In genomic region chr11:57527056-57527631, GRCh38 we compare ENCODE assay signal across 9 cellular contexts. TPM values are rescaled to one million over a fixed set of nuclear protein-coding genes. Genes with fewer than 3 reads are reported as not detected.
DNase-seq lines count a peak whose midpoint lies in the region; ATAC-seq, FAIRE-seq and TF ChIP-seq lines count a peak whose summit lies in the region.
"Had no signal": no experiment of that assay in that cellular context is flagged by ENCODE, and none has a peak within 500 bp of the region (broad histone marks: within the 10 kb centered on the region; RNA-seq: fewer than 3 reads in every experiment).

No MANE protein-coding gene starts in this region.

- TF ChIP-seq EP300 in A549 (IDR thresholded peaks at IDR 0.05) = no peak

- TF ChIP-seq CTCF in A549 (IDR thresholded peaks at IDR 0.05) = peak; percentile 96
- peak; percentile 77 for TF ChIP-seq CTCF in GM12875 (IDR thresholded peaks at IDR 0.05; ENCODE audit: borderline replicate concordance, insufficient read depth, low read depth, low read length)
- peak; percentile 99 for TF ChIP-seq CTCF in endodermal cell (conservative IDR thresholded peaks at IDR 0.05)

- POLR2A ChIA-PET in A549 (lab: Yijun Ruan, JAX) = interaction anchor here (1.3 to 1.5 kb wide), 2 partner anchors 34 to 171 kb away, joined by 3 to 5 read pairs; no protein-coding TSS in a partner anchor
- POLR2A ChIA-PET in activated CD8-positive, alpha-beta T cell treated with anti-CD3 and anti-CD28 coated beads, Interleukin-2, amount 10 ng/mL, durations not matched to agents 7 days and 5 days (lab: Charles Lee) = interaction anchor here (1.1 to 6.7 kb wide), 3 partner anchors 12 to 113 kb away, joined by 3 to 47 read pairs (median 7); partner anchors contain the start of gene SLC43A1

- no peak overlapping the region for H3K27ac ChIP-seq in A549
- H3K27ac ChIP-seq in endodermal cell (ENCODE audit: low read depth, low read length) = no peak overlapping the region

- H3K9me3 ChIP-seq in A549 (no peaks in the 10 kb centered on the region), endodermal cell (ENCODE audit: control insufficient read depth, low read length) (peaks cover 5% of the 10 kb centered on the region)

- no peak for FAIRE-seq in A549 (lab: Jason Lieb, UNC)

- no peaks in the 10 kb centered on the region for H3K27me3 Mint-ChIP-seq in activated CD8-positive, alpha-beta T cell treated with anti-CD3 and anti-CD28 coated beads, Interleukin-2, amount 10 ng/mL, durations not matched to agents 7 days and 5 days (ENCODE audit: low read depth)
- H3K27me3 Mint-ChIP-seq in endodermal cell (ENCODE audit: insufficient read depth) = no peaks in the 10 kb centered on the region

- peaks cover 42% of the 10 kb centered on the region for H3K4me1 Mint-ChIP-seq in activated CD8-positive, alpha-beta T cell treated with anti-CD3 and anti-CD28 coated beads, Interleukin-2, amount 10 ng/mL, durations not matched to agents 7 days and 5 days (ENCODE audit: low read depth)
- H3K4me1 Mint-ChIP-seq in endodermal cell = peaks cover 16% of the 10 kb centered on the region
- peaks cover 34% of the 10 kb centered on the region for H3K4me1 Mint-ChIP-seq in stimulated activated effector memory CD8-positive, alpha-beta T cell treated with anti-CD3 and anti-CD28 coated beads, Interleukin-12 subunit alpha, Interleukin-12 subunit beta, amount 100 ng/mL, for 72 hours

- no peak overlapping the region for H3K4me2 ChIP-seq in A549

- CTCF ChIA-PET in A549 (lab: Yijun Ruan, JAX) = interaction anchor here (0.7 to 11.3 kb wide), 55 partner anchors 9 to 994 kb away, joined by 3 to 299 read pairs (median 5); partner anchors contain the start of genes P2RX3, RTN4RL2, SLC43A1 and SMTNL1
- CTCF ChIA-PET in activated CD8-positive, alpha-beta T cell treated with anti-CD3 and anti-CD28 coated beads, Interleukin-2, amount 10 ng/mL, durations not matched to agents 7 days and 5 days (lab: Charles Lee) = interaction anchor here (0.6 to 10.9 kb wide), 45 partner anchors 9 to 274 kb away, joined by 3 to 484 read pairs (median 5); partner anchors contain the start of genes RTN4RL2, SLC43A1, SLC43A3 and SSRP1

- H3K4me3 Mint-ChIP-seq in activated CD8-positive, alpha-beta T cell treated with anti-CD3 and anti-CD28 coated beads, Interleukin-2, amount 10 ng/mL, durations not matched to agents 7 days and 5 days = no peak overlapping the region
- H3K4me3 Mint-ChIP-seq in endodermal cell = no peak overlapping the region
- no peak overlapping the region for H3K4me3 Mint-ChIP-seq in stimulated activated effector memory CD8-positive, alpha-beta T cell treated with anti-CD3 and anti-CD28 coated beads, Interleukin-12 subunit alpha, Interleukin-12 subunit beta, amount 100 ng/mL, for 72 hours

- H3K36me3 Mint-ChIP-seq in activated CD8-positive, alpha-beta T cell treated with anti-CD3 and anti-CD28 coated beads, Interleukin-2, amount 10 ng/mL, durations not matched to agents 7 days and 5 days (ENCODE audit: low read depth) = peaks cover 35% of the 10 kb centered on the region
- H3K36me3 Mint-ChIP-seq in endodermal cell (ENCODE audit: low read depth) = peaks cover 14% of the 10 kb centered on the region
- H3K36me3 Mint-ChIP-seq in stimulated activated effector memory CD8-positive, alpha-beta T cell treated with anti-CD3 and anti-CD28 coated beads, Interleukin-12 subunit alpha, Interleukin-12 subunit beta, amount 100 ng/mL, for 72 hours = peaks cover 31% of the 10 kb centered on the region

- H3K4me3 ChIP-seq in A549 (no peak overlapping the region), GM12875 (ENCODE audit: low read depth, low read length) (no peak overlapping the region), endodermal cell (ENCODE audit: low read length) (no peak overlapping the region)

- DNase-seq in A549 (ENCODE audit: low read depth in 1 of 2, low spot score in 1 of 2) (peak; percentile 46 to 64), NCI-H69 (lab: John Stamatoyannopoulos, UW) (peak; percentile 73), endodermal cell (peak; percentile 92), mucosa of gallbladder (ENCODE audit: low spot score) (peak; percentile 78), mesenteric fat pad (ENCODE audit: low spot score) (no peak)
- peak; percentile 84 for DNase-seq in activated CD8-positive, alpha-beta T cell treated with anti-CD3 and anti-CD28 coated beads, Interleukin-2, amount 10 ng/mL, durations not matched to agents 7 days and 5 days
- peak; percentile 60 to 86 for DNase-seq in stimulated activated effector memory CD8-positive, alpha-beta T cell treated with anti-CD3 and anti-CD28 coated beads, Interleukin-12 subunit alpha, Interleukin-12 subunit beta, amount 100 ng/mL, for 72 hours (ENCODE audit: low spot score in 2 of 2)

- no peak for TF ChIP-seq POLR2A in A549 (IDR thresholded peaks at IDR 0.05; ENCODE audit: low read length)

- H3K4me1 ChIP-seq in A549 = peaks cover 12% of the 10 kb centered on the region
- peaks cover 10% of the 10 kb centered on the region for H3K4me1 ChIP-seq in endodermal cell (ENCODE audit: control insufficient read depth, insufficient read depth, low read length)

- H3K9me3 Mint-ChIP-seq in activated CD8-positive, alpha-beta T cell treated with anti-CD3 and anti-CD28 coated beads, Interleukin-2, amount 10 ng/mL, durations not matched to agents 7 days and 5 days (ENCODE audit: insufficient read depth) = no peaks in the 10 kb centered on the region
- H3K9me3 Mint-ChIP-seq in endodermal cell = no peaks in the 10 kb centered on the region
- no peaks in the 10 kb centered on the region for H3K9me3 Mint-ChIP-seq in stimulated activated effector memory CD8-positive, alpha-beta T cell treated with anti-CD3 and anti-CD28 coated beads, Interleukin-12 subunit alpha, Interleukin-12 subunit beta, amount 100 ng/mL, for 72 hours

- WGBS in A549 (ENCODE audit: missing lambda C conversion rate) = 22% methylated on average over 7 of the region's 7 CpGs
- WGBS in endodermal cell (ENCODE audit: insufficient coverage in 1 of 2, insufficient read length in 1 of 2), 2 experiments = 27 to 29% methylated on average over 6 to 7 of the region's 7 CpGs

- peak in 1 of 2 experiments; percentile 36; a peak in 3 of 6 replicates for ATAC-seq in A549
- no peak for ATAC-seq in activated CD8-positive, alpha-beta T cell treated with anti-CD3 and anti-CD28 coated beads, Interleukin-2, amount 10 ng/mL, durations not matched to agents 7 days and 5 days
- ATAC-seq in stimulated activated effector memory CD8-positive, alpha-beta T cell treated with anti-CD3 and anti-CD28 coated beads, Interleukin-12 subunit alpha, Interleukin-12 subunit beta, amount 100 ng/mL, for 72 hours = no peak

- H3K9ac ChIP-seq in endodermal cell (ENCODE audit: extremely low read depth, low read length, poor library complexity, severe bottlenecking) = no peak overlapping the region

- peaks cover 18% of the 10 kb centered on the region for H3K36me3 ChIP-seq in endodermal cell (ENCODE audit: control insufficient read depth, insufficient read depth, low read length)

- H3K27me3 ChIP-seq in endodermal cell (ENCODE audit: control insufficient read depth, insufficient read depth, low read length, poor library complexity, severe bottlenecking) = no peaks in the 10 kb centered on the region

- TF ChIP-seq RAD21 in A549 (conservative IDR thresholded peaks at IDR 0.05 in 1 of 2, IDR thresholded peaks at IDR 0.05 in 1 of 2) = peak; percentile 90 to 92

- H3K27ac Mint-ChIP-seq in activated CD8-positive, alpha-beta T cell treated with anti-CD3 and anti-CD28 coated beads, Interleukin-2, amount 10 ng/mL, durations not matched to agents 7 days and 5 days = peak overlapping the region; percentile 54
- peak overlapping the region; percentile 67 for H3K27ac Mint-ChIP-seq in endodermal cell
- no peak overlapping the region for H3K27ac Mint-ChIP-seq in stimulated activated effector memory CD8-positive, alpha-beta T cell treated with anti-CD3 and anti-CD28 coated beads, Interleukin-12 subunit alpha, Interleukin-12 subunit beta, amount 100 ng/mL, for 72 hours

RNA-seq across cellular contexts. Expression of gene TIMM10, which starts 3.4 kb away (rescaled TPM):
- polyA plus RNA-seq in A549 (2011; rRNA removed) = 248 and 249 TPM in 2 replicates
- polyA plus RNA-seq in A549 (2012; cell fraction: cytosol; rRNA removed) = 322 and 442 TPM in 2 replicates
- polyA plus RNA-seq in A549 (2012; cell fraction: nucleus; rRNA removed) = 167 and 200 TPM in 2 replicates
- polyA plus RNA-seq in A549 (2017; fragmentation: RNase III; extraction: RNeasy Plus Mini Kit Qiagen cat#74134 plus additional on column Dnase treatment) = 172 to 184 TPM (median 179 TPM) in 3 replicates
- 74.6 and 86.9 TPM in 2 replicates for polyA minus RNA-seq in A549 (2011; rRNA and poly(A)+ RNA removed)
- 10 to 100 TPM; 65.4 to 65.8 TPM for total RNA-seq in activated CD8-positive, alpha-beta T cell treated with anti-CD3 and anti-CD28 coated beads, Interleukin-2, amount 10 ng/mL, durations not matched to agents 7 days and 5 days
- total RNA-seq in endodermal cell = 10 to 100 TPM; 77.4 to 79.8 TPM
- polyA plus RNA-seq in endodermal cell (2013, experiment 1 of 2) = 53.9 TPM
- polyA plus RNA-seq in endodermal cell (2013, experiment 2 of 2) = 49.5 TPM
- total RNA-seq in mucosa of gallbladder = 31.2 TPM
- 48.0 TPM for total RNA-seq in mesenteric fat pad

RNA-seq across cellular contexts. Expression of gene SMTNL1, which starts 10.3 kb away (rescaled TPM):
- polyA plus RNA-seq in A549 (2011; rRNA removed) (not detected in 2 replicates), A549 (2017; fragmentation: RNase III; extraction: RNeasy Plus Mini Kit Qiagen cat#74134 plus additional on column Dnase treatment) (not detected in 3 replicates)
- not detected in 2 replicates for polyA plus RNA-seq in A549 (2012; cell fraction: cytosol; rRNA removed)
- polyA plus RNA-seq in A549 (2012; cell fraction: nucleus; rRNA removed) = not detected in 2 replicates
- polyA minus RNA-seq in A549 (2011; rRNA and poly(A)+ RNA removed) = not detected in 2 replicates
- not detected for total RNA-seq in activated CD8-positive, alpha-beta T cell treated with anti-CD3 and anti-CD28 coated beads, Interleukin-2, amount 10 ng/mL, durations not matched to agents 7 days and 5 days
- total RNA-seq in endodermal cell (under 1 TPM; 0.22 TPM), mucosa of gallbladder (not detected), mesenteric fat pad (not detected)
- polyA plus RNA-seq in endodermal cell (2013, experiment 1 of 2) = 0.18 TPM
- 0.46 TPM for polyA plus RNA-seq in endodermal cell (2013, experiment 2 of 2)
- total RNA-seq: subcutaneous adipose tissue had no signal

RNA-seq across cellular contexts. Expression of gene SLC43A1, which starts 11.6 kb away (rescaled TPM):
- polyA plus RNA-seq in A549 (2011; rRNA removed) (4.6 and 5.3 TPM in 2 replicates), A549 (2017; fragmentation: RNase III; extraction: RNeasy Plus Mini Kit Qiagen cat#74134 plus additional on column Dnase treatment) (1.0 to 1.3 TPM (median 1.1 TPM) in 3 replicates)
- polyA plus RNA-seq in A549 (2012; cell fraction: cytosol; rRNA removed) = 3.5 and 4.4 TPM in 2 replicates
- 8.6 and 10.7 TPM in 2 replicates for polyA plus RNA-seq in A549 (2012; cell fraction: nucleus; rRNA removed)
- 8.3 and 8.7 TPM in 2 replicates for polyA minus RNA-seq in A549 (2011; rRNA and poly(A)+ RNA removed)
- 10 to 100 TPM; 26.4 to 28.4 TPM for total RNA-seq in activated CD8-positive, alpha-beta T cell treated with anti-CD3 and anti-CD28 coated beads, Interleukin-2, amount 10 ng/mL, durations not matched to agents 7 days and 5 days
- total RNA-seq in endodermal cell (1 to 10 TPM; 8.4 to 9.1 TPM), mucosa of gallbladder (89.5 TPM), mesenteric fat pad (8.4 TPM)
- 4.0 TPM for polyA plus RNA-seq in endodermal cell (2013, experiment 1 of 2)
- 2.1 TPM for polyA plus RNA-seq in endodermal cell (2013, experiment 2 of 2)

RNA-seq across cellular contexts. Expression of gene UBE2L6, which starts 40.3 kb away (rescaled TPM):
- polyA plus RNA-seq in A549 (2011; rRNA removed) (14.8 and 17.9 TPM in 2 replicates), A549 (2017; fragmentation: RNase III; extraction: RNeasy Plus Mini Kit Qiagen cat#74134 plus additional on column Dnase treatment) (18.2 to 21.4 TPM (median 18.7 TPM) in 3 replicates)
- polyA plus RNA-seq in A549 (2012; cell fraction: cytosol; rRNA removed) = 19.3 and 21.6 TPM in 2 replicates
- 10.2 and 10.9 TPM in 2 replicates for polyA plus RNA-seq in A549 (2012; cell fraction: nucleus; rRNA removed)
- polyA minus RNA-seq in A549 (2011; rRNA and poly(A)+ RNA removed) = 26.2 and 34.6 TPM in 2 replicates
- 100 to 1,000 TPM; 222 to 232 TPM for total RNA-seq in activated CD8-positive, alpha-beta T cell treated with anti-CD3 and anti-CD28 coated beads, Interleukin-2, amount 10 ng/mL, durations not matched to agents 7 days and 5 days
- total RNA-seq in endodermal cell (10 to 100 TPM in 1 of 2 donors, 1 to 10 TPM in 1; 8.1 to 11.3 TPM), mucosa of gallbladder (71.9 TPM), mesenteric fat pad (51.9 TPM)
- polyA plus RNA-seq in endodermal cell (2013, experiment 1 of 2) = 64.9 TPM
- 56.6 TPM for polyA plus RNA-seq in endodermal cell (2013, experiment 2 of 2)
